14 cellular contexts compared by ENCODE assay signal in genomic region chr2:120951701-120952100, GRCh38.
DNase-seq lines count a peak whose midpoint lies in the region; ATAC-seq, FAIRE-seq and TF ChIP-seq lines count a peak whose summit lies in the region.
"Had no signal": no experiment of that assay in that cellular context is flagged by ENCODE, and none has a peak within 500 bp of the region (broad histone marks: within the 10 kb centered on the region; RNA-seq: fewer than 3 reads in every experiment).

No MANE protein-coding gene starts in this region.

- CTCF ChIA-PET in WTC11 (lab: Charles Lee): no interaction called here
- CTCF ChIA-PET in A673 (lab: Charles Lee): no interaction called here

- H3K23ac ChIP-seq in mesenchymal stem cell (ENCODE audit: low read length in 2 of 2): no peak overlapping the region

- peaks cover 29% of the 10 kb centered on the region for H3K79me1 ChIP-seq in mesenchymal stem cell (replicated peaks; ENCODE audit: low read length, poor library complexity, severe bottlenecking)

- DNase-seq in ELF-1 (ENCODE audit: low read depth, low spot score) (peak; percentile 42), WTC11 (ENCODE audit: low spot score) (no peak), mesenchymal stem cell (no peak), urothelium cell line (ENCODE audit: low spot score) (no peak), NCI-H1105 treated with DMSO at 0.1 percent for 48 hours (lab: John Stamatoyannopoulos, UW) (no peak), A673 (ENCODE audit: low spot score) (no peak)
- DNase-seq: Caco-2; CD8-positive, alpha-beta T cell had no signal

- no peaks in the 10 kb centered on the region for H3K4me1 Mint-ChIP-seq in WTC11
- H3K4me1 Mint-ChIP-seq: CD14-positive monocyte had no signal

- no peak overlapping the region for H3K4me3 ChIP-seq in mesenchymal stem cell (ENCODE audit: insufficient read depth in 1 of 2, low read depth in 1 of 2, low read length in 2 of 2)
- H3K4me3 ChIP-seq in A673 (ENCODE audit: low read depth, low read length, poor library complexity, severe bottlenecking): no peak overlapping the region
- H3K4me3 ChIP-seq: GM12878, GM23338, HAP-1 had no signal

- no TSS peak for BruUV-seq in A673 (replicated peaks; lab: Mats Ljungman, UMichigan)

- H3K36me3 Mint-ChIP-seq in WTC11: no peaks in the 10 kb centered on the region; the same call in 1 of the 2 replicates
- H3K36me3 Mint-ChIP-seq: CD14-positive monocyte; CD8-positive, alpha-beta T cell had no signal

- no peak overlapping the region for H2BK5ac ChIP-seq in mesenchymal stem cell (ENCODE audit: low read depth, low read length, poor library complexity, severe bottlenecking)

- no peak overlapping the region for H2BK120ac ChIP-seq in mesenchymal stem cell (ENCODE audit: low read depth, low read length)

- H3K14ac ChIP-seq in mesenchymal stem cell (ENCODE audit: low read length in 2 of 2): no peak overlapping the region

- H2BK12ac ChIP-seq in mesenchymal stem cell (ENCODE audit: low read length in 2 of 2): no peak overlapping the region

- H2AFZ ChIP-seq in mesenchymal stem cell (ENCODE audit: low read depth, low read length): no peak overlapping the region
- H2AFZ ChIP-seq: GM23338 had no signal

- intact Hi-C loops in A673 (cut with micrococcal nuclease; ENCODE audit: unreplicated experiment): no loop called here

- FAIRE-seq in urothelium cell line (lab: Jason Lieb, UNC): peak; percentile 68
- FAIRE-seq: GM12878, GM18507 had no signal

- H4K91ac ChIP-seq in mesenchymal stem cell (ENCODE audit: low read length): no peak overlapping the region

- no peak overlapping the region for H2BK15ac ChIP-seq in mesenchymal stem cell (ENCODE audit: low read depth, poor library complexity, severe bottlenecking)

- no peak overlapping the region for H4K8ac ChIP-seq in mesenchymal stem cell (ENCODE audit: low read length)

- H3K27me3 Mint-ChIP-seq in WTC11 (ENCODE audit: low read depth): no peaks in the 10 kb centered on the region

- H3K4me1 ChIP-seq in mesenchymal stem cell (ENCODE audit: control insufficient read depth, insufficient read depth, low read depth, low read length) (peaks cover 60% of the 10 kb centered on the region), A673 (ENCODE audit: insufficient read depth, low read length, poor library complexity, severe bottlenecking) (no peaks in the 10 kb centered on the region)
- H3K4me1 ChIP-seq: Caco-2, HAP-1 had no signal

- H3K18ac ChIP-seq in mesenchymal stem cell (ENCODE audit: low read depth in 1 of 2, low read length in 2 of 2): no peak overlapping the region

- ATAC-seq in WTC11 (no peak), GM18517 (IDR thresholded peaks at IDR 0.05; ENCODE audit: unreplicated experiment) (no peak)
- ATAC-seq: CD8-positive, alpha-beta T cell; GM12878; GM23338 had no signal

- no peak overlapping the region for H3K4me3 Mint-ChIP-seq in WTC11
- H3K4me3 Mint-ChIP-seq: CD14-positive monocyte; CD8-positive, alpha-beta T cell; GM23338 had no signal

- H3K27ac ChIP-seq in mesenchymal stem cell (ENCODE audit: low read length, poor library complexity, severe bottlenecking): peak overlapping the region; percentile 54
- no peak overlapping the region for H3K27ac ChIP-seq in A673 (ENCODE audit: low read depth, low read length, poor library complexity, severe bottlenecking)

- WGBS in mesenchymal stem cell: 88% methylated on average over 4 of the region's 6 CpGs

- H3K4ac ChIP-seq in mesenchymal stem cell (ENCODE audit: low read depth in 1 of 2, low read length in 2 of 2): no peak overlapping the region

- no peak overlapping the region for H2AK5ac ChIP-seq in mesenchymal stem cell (ENCODE audit: low read length, severe bottlenecking)

- H3K4me2 ChIP-seq in mesenchymal stem cell (ENCODE audit: low read length, poor library complexity, severe bottlenecking): no peak overlapping the region
- H3K4me2 ChIP-seq: GM23338 had no signal

- H3K9me3 ChIP-seq in mesenchymal stem cell (ENCODE audit: control insufficient read depth, low read length) (no peaks in the 10 kb centered on the region), A673 (ENCODE audit: low read depth, low read length, poor library complexity, severe bottlenecking) (no peaks in the 10 kb centered on the region)
- H3K9me3 ChIP-seq: Caco-2, HAP-1 had no signal

- POLR2A ChIA-PET in WTC11 (lab: Charles Lee) (interaction anchor here (0.7 kb wide), 1 partner anchor 123 kb away, joined by 4 read pairs; no protein-coding TSS in a partner anchor), A673 (lab: Charles Lee; ENCODE audit: low non-redundant PET) (interaction anchor here (0.5 kb wide), 1 partner anchor 73 kb away, joined by 3 read pairs; no protein-coding TSS in a partner anchor)

- H3K36me3 ChIP-seq in mesenchymal stem cell (ENCODE audit: control insufficient read depth in 1 of 2, insufficient read depth in 2 of 2, low read depth in 1 of 2, low read length in 2 of 2) (peaks cover 7 to 47% of the 10 kb centered on the region in 2 experiments), A673 (ENCODE audit: insufficient read depth, low read length, poor library complexity, severe bottlenecking) (no peaks in the 10 kb centered on the region)
- H3K36me3 ChIP-seq: HAP-1 had no signal

- H3K9me3 Mint-ChIP-seq in WTC11: no peaks in the 10 kb centered on the region
- H3K9me3 Mint-ChIP-seq: CD8-positive, alpha-beta T cell; GM23338 had no signal

- peak overlapping the region; percentile 58; the same call in 1 of the 2 replicates for H3K27ac Mint-ChIP-seq in WTC11
- H3K27ac Mint-ChIP-seq: CD14-positive monocyte; CD8-positive, alpha-beta T cell; GM23338 had no signal

- TF ChIP-seq CTCF in WTC11 (IDR thresholded peaks at IDR 0.05) (no peak), A673 (conservative IDR thresholded peaks at IDR 0.05; ENCODE audit: low read depth, low read length) (no peak)

- no peaks in the 10 kb centered on the region for H3K27me3 ChIP-seq in mesenchymal stem cell (ENCODE audit: control insufficient read depth in 1 of 2, insufficient read depth in 1 of 2, low read length in 2 of 2)
- no peaks in the 10 kb centered on the region for H3K27me3 ChIP-seq in A673 (replicated peaks; ENCODE audit: insufficient read depth, low read depth, low read length, poor library complexity)

- H3K9ac ChIP-seq in mesenchymal stem cell (ENCODE audit: low read length): no peak overlapping the region

TF ChIP-seq in WTC11, 78 proteins besides CTCF, POLR2A, EP300 and RAD21:
- TF ChIP-seq NR2C2 (CRISPR knock-in tag; IDR thresholded peaks at IDR 0.05) (no peak), NFYB (CRISPR knock-in tag; conservative IDR thresholded peaks at IDR 0.05; ENCODE audit: low read depth) (no peak), PREB (CRISPR knock-in tag; IDR thresholded peaks at IDR 0.05; ENCODE audit: borderline replicate concordance) (no peak), FOXK1 (CRISPR knock-in tag; IDR thresholded peaks at IDR 0.05) (no peak), MLX (CRISPR knock-in tag; IDR thresholded peaks at IDR 0.05) (no peak), ZNF219 (CRISPR knock-in tag; IDR thresholded peaks at IDR 0.05; ENCODE audit: borderline replicate concordance) (no peak), PRDM15 (CRISPR knock-in tag; IDR thresholded peaks at IDR 0.05) (no peak)
TF ChIP-seq in WTC11: peak in this region for 0.
